8 cellular contexts compared by ENCODE assay signal in the genomic region with DNA sequence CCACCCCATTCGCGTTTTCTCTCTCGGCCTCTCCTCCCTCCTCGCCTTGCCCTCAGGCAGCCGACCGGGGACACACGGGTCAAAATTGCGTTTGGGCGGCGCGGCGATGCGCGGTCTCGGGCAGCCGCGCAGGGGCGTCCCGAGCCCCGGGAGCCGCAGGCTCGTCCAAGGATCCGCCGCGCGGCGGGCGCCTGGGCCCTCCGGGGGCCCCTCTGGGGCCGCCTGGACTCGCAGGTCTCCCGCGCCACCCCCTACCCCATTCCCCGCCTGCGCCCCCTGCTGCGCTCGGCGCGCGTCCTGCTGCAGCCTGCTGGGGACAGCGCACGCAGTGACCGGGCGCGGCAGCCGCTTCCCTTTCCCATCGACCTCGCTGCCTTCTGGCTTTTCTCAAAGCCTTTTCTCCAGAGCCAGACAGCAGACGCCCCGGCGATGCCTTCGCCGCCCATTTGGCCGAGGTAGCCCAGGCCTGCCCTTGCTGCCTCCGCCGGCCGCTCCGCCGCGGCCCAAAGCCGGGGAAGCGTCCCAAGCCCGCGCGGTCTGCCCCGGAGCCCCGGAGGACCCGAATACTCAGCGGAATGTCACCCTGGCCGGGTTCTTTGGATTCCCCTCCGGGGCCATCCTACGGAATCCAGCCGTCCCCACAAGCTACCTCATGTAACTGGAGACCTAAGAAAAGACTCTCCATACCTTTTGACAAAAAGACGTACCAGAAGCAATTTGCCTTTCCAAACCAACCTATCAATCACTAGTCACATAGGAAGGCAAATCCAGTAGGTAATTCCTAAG. TPM values are rescaled to one million over a fixed set of nuclear protein-coding genes. Genes with fewer than 3 reads are reported as not detected.
DNase-seq lines count a peak whose midpoint lies in the region; ATAC-seq and TF ChIP-seq lines count a peak whose summit lies in the region.

No MANE protein-coding gene starts in this region.

- ATAC-seq in HG02678 (IDR thresholded peaks at IDR 0.05; ENCODE audit: unreplicated experiment): no peak
- ATAC-seq in GM18519 (IDR thresholded peaks at IDR 0.05; ENCODE audit: low FRiP score, unreplicated experiment): no peak

- H3K27ac ChIP-seq in C4-2B (no peak overlapping the region), parathyroid adenoma (no peak overlapping the region)

- H3K9ac ChIP-seq in NT2/D1 (ENCODE audit: insufficient read length, low read depth) (no peak overlapping the region), parathyroid adenoma (no peak overlapping the region)

- peak; percentile 12; the same call in 1 of the 2 replicates for TF ChIP-seq CTCF in C4-2B (conservative IDR thresholded peaks at IDR 0.05)
- TF ChIP-seq CTCF in fibroblast of the aortic adventitia (IDR thresholded peaks at IDR 0.05; ENCODE audit: insufficient read depth, low read length): no peak
- no peak for TF ChIP-seq CTCF in parathyroid adenoma (IDR thresholded peaks at IDR 0.05)

- H3K4me3 ChIP-seq in NT2/D1 (ENCODE audit: insufficient read length, low read depth) (peak overlapping the region; percentile 37), fibroblast of the aortic adventitia (ENCODE audit: low read depth, low read length) (peak overlapping the region; percentile 56), parathyroid adenoma (ENCODE audit: low read depth, low read length) (peak overlapping the region; percentile 33)

- no peaks in the 10 kb centered on the region for H3K79me2 ChIP-seq in parathyroid adenoma

- H3K9me3 ChIP-seq in NT2/D1 (ENCODE audit: insufficient read depth, low read length): no peaks in the 10 kb centered on the region
- no peaks in the 10 kb centered on the region for H3K9me3 ChIP-seq in parathyroid adenoma (ENCODE audit: control insufficient read depth, low read length)

- H3K4me2 ChIP-seq in parathyroid adenoma (ENCODE audit: low read length): peak overlapping the region; percentile 73

- DNase-seq in NT2/D1 (ENCODE audit: low read depth, low spot score) (no peak), fibroblast of the aortic adventitia (ENCODE audit: low read depth) (peak; percentile 22), NCI-H1092 treated with DMSO at 0.1 percent for 48 hours (lab: John Stamatoyannopoulos, UW) (no peak), superior temporal gyrus (ENCODE audit: extremely low spot score) (no peak)

- no peak overlapping the region for H2AFZ ChIP-seq in parathyroid adenoma

- H3K36me3 ChIP-seq in NT2/D1 (ENCODE audit: insufficient read depth, insufficient read length, low read length) (no peaks in the 10 kb centered on the region), parathyroid adenoma (ENCODE audit: control insufficient read depth, insufficient read depth, low read length) (no peaks in the 10 kb centered on the region)

- H3K4me1 ChIP-seq in NT2/D1 (ENCODE audit: insufficient read depth, insufficient read length): no peaks in the 10 kb centered on the region
- no peaks in the 10 kb centered on the region for H3K4me1 ChIP-seq in parathyroid adenoma

- H3K27me3 ChIP-seq in NT2/D1 (ENCODE audit: insufficient read depth, insufficient read length) (peaks cover 82% of the 10 kb centered on the region), parathyroid adenoma (ENCODE audit: control insufficient read depth, insufficient read depth, low read length) (no peaks in the 10 kb centered on the region)

RNA-seq across cellular contexts. Expression of gene POU4F2, which starts 16.5 kb away (rescaled TPM):
- total RNA-seq in fibroblast of the aortic adventitia (ENCODE audit: low replicate concordance): not detected in 2 replicates
